In genomic region chr21:46618738-46619369, GRCh38 we compare ENCODE assay signal across 16 cellular contexts. TPM values are rescaled to one million over a fixed set of nuclear protein-coding genes. Genes with fewer than 3 reads are reported as not detected.
"Had no signal": no experiment of that assay in that cellular context is flagged by ENCODE, and none has a peak within 500 bp of the region (broad histone marks: within the 10 kb centered on the region; RNA-seq: fewer than 3 reads in every experiment).

No MANE protein-coding gene starts in this region.

- H3K9me3 Mint-ChIP-seq: activated CD4-positive, alpha-beta memory T cell treated with anti-CD3 and anti-CD28 coated beads for 36 hours had no signal

- H3K36me3 Mint-ChIP-seq: activated CD4-positive, alpha-beta memory T cell treated with anti-CD3 and anti-CD28 coated beads for 36 hours; activated naive CD4-positive, alpha-beta T cell treated with anti-CD3 and anti-CD28 coated beads, Interleukin-2, amount 10 ng/mL, durations not matched to agents 7 days and 5 days; mesothelial cell of epicardium had no signal

- H3K36me3 ChIP-seq: cardiac muscle cell, colonic mucosa, ovary had no signal

- H3K4me3 Mint-ChIP-seq: activated CD4-positive, alpha-beta memory T cell treated with anti-CD3 and anti-CD28 coated beads for 36 hours; activated CD8-positive, alpha-beta memory T cell treated with anti-CD3 and anti-CD28 coated beads, Interleukin-2, amount 10 ng/mL, durations not matched to agents 7 days and 5 days; activated naive CD4-positive, alpha-beta T cell treated with anti-CD3 and anti-CD28 coated beads, Interleukin-2, amount 10 ng/mL, durations not matched to agents 7 days and 5 days; mesothelial cell of epicardium; neural crest cell; stimulated activated naive CD8-positive, alpha-beta T cell treated with anti-CD3 and anti-CD28 coated beads, Interleukin-15, Interleukin-2, amounts not matched to agents 100 ng/mL and 50 ng/mL, for 24 hours had no signal

- H3K4me3 ChIP-seq: cardiac muscle cell, colonic mucosa, lung, ovary had no signal

- H3K4me1 ChIP-seq: colonic mucosa had no signal

- DNase-seq: activated CD4-positive, alpha-beta memory T cell treated with anti-CD3 and anti-CD28 coated beads for 36 hours; activated CD4-positive, alpha-beta T cell treated with anti-CD3 and anti-CD28 coated beads for 1 hour; activated CD8-positive, alpha-beta memory T cell treated with anti-CD3 and anti-CD28 coated beads, Interleukin-2, amount 10 ng/mL, durations not matched to agents 7 days and 5 days; activated naive CD4-positive, alpha-beta T cell treated with anti-CD3 and anti-CD28 coated beads, Interleukin-2, amount 10 ng/mL, durations not matched to agents 7 days and 5 days; activated T-cell treated with anti-CD3 and anti-CD28 coated beads, Interleukin-2, amount 50 U/mL, for 1 hour; colonic mucosa; islet precursor cell; ovary had no signal

- H3K4me1 Mint-ChIP-seq: mesothelial cell of epicardium had no signal

- H3K27ac ChIP-seq: cardiac muscle cell, colonic mucosa, ovary had no signal

- H3K27ac Mint-ChIP-seq: activated CD4-positive, alpha-beta memory T cell treated with anti-CD3 and anti-CD28 coated beads for 36 hours; activated CD8-positive, alpha-beta memory T cell treated with anti-CD3 and anti-CD28 coated beads, Interleukin-2, amount 10 ng/mL, durations not matched to agents 7 days and 5 days; activated naive CD4-positive, alpha-beta T cell treated with anti-CD3 and anti-CD28 coated beads, Interleukin-2, amount 10 ng/mL, durations not matched to agents 7 days and 5 days; mesothelial cell of epicardium had no signal

- ATAC-seq: activated CD8-positive, alpha-beta memory T cell treated with anti-CD3 and anti-CD28 coated beads, Interleukin-2, amount 10 ng/mL, durations not matched to agents 7 days and 5 days; esophagus mucosa; sciatic nerve had no signal

- H3K9me3 ChIP-seq: colonic mucosa, ovary had no signal

- H3K27me3 ChIP-seq: cardiac muscle cell, colonic mucosa, ovary had no signal

- H3K27me3 Mint-ChIP-seq: stimulated activated naive CD8-positive, alpha-beta T cell treated with anti-CD3 and anti-CD28 coated beads, Interleukin-15, Interleukin-2, amounts not matched to agents 100 ng/mL and 50 ng/mL, for 24 hours had no signal

RNA-seq across cellular contexts. Expression of gene S100B, which starts 14.0 kb away (rescaled TPM):
- total RNA-seq: activated CD4-positive, alpha-beta memory T cell treated with anti-CD3 and anti-CD28 coated beads for 36 hours; myocyte had no signal
